19 cellular contexts compared by ENCODE assay signal in the genomic region with DNA sequence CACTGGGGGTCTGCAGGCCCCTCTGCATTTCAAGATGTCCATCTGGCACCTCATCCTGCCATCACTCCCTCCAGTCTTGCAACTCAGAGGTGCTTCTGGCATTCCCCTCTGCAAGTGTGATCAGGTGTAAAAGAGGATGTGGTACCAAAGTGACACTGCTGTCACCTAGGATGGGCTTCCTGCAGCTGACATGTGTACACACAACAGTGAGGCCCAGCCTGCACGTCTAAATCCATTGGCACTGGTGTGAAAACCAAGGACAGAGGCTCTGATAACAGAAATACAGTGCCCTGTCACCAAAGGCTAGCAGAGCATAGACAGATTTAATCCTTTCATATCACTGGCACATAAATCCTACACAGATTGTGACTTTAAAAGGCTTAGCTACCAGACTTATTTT.
DNase-seq lines count a peak whose midpoint lies in the region; ATAC-seq and TF ChIP-seq lines count a peak whose summit lies in the region.
"Had no signal": no experiment of that assay in that cellular context is flagged by ENCODE, and none has a peak within 500 bp of the region (broad histone marks: within the 10 kb centered on the region; RNA-seq: fewer than 3 reads in every experiment).

No MANE protein-coding gene starts in this region.

- peak; percentile 56 for ATAC-seq in GM21723 (IDR thresholded peaks at IDR 0.05; ENCODE audit: unreplicated experiment)
- ATAC-seq: activated T-helper 17 cell treated with anti-CD3 and anti-CD28 coated beads, Interleukin-2, amount 50 U/mL, for 72 hours; esophagus mucosa had no signal

- H3K36me3 ChIP-seq in neural cell (ENCODE audit: insufficient read depth, low read length) = no peaks in the 10 kb centered on the region
- H3K36me3 ChIP-seq: BLaER1 treated with 17β-estradiol and CSF1 and Interleukin-3, amounts not matched to agents 10 nM and 100 nM; tibial artery had no signal

- H3K9me2 ChIP-seq in neural cell (ENCODE audit: insufficient read depth, low read length) = no peaks in the 10 kb centered on the region
- H3K9me2 ChIP-seq: SK-N-SH had no signal

- no peak for TF ChIP-seq EP300 in neural cell (conservative IDR thresholded peaks at IDR 0.05; ENCODE audit: poor library complexity, severe bottlenecking)

- DNase-seq in NCI-H82 (lab: John Stamatoyannopoulos, UW) = peak; percentile 16
- DNase-seq in NCI-H82 treated with DMSO at 0.1 percent for 48 hours (lab: John Stamatoyannopoulos, UW; ENCODE audit: unreplicated experiment) = no peak
- DNase-seq in Jurkat, Clone E6-1 (ENCODE audit: low read depth, low spot score) = peak; percentile 10
- no peak for DNase-seq in OCI-M1 (lab: John Stamatoyannopoulos, UW)
- DNase-seq in effector CD8-positive, alpha-beta T cell (lab: John Stamatoyannopoulos, UW) = no peak
- no peak for DNase-seq in 8988T
- DNase-seq: activated CD4-positive, alpha-beta memory T cell treated with anti-CD3 and anti-CD28 coated beads for 36 hours; aorta; NCI-H1694 treated with DMSO at 0.1 percent for 48 hours; NCI-H510A; SK-N-SH; stimulated activated CD4-positive, alpha-beta T cell treated with anti-CD3 and anti-CD28 coated beads, Interleukin-4, amount 100 ng/mL, for 24 hours; tibial artery had no signal

- TF ChIP-seq RAD21 in neural cell (conservative IDR thresholded peaks at IDR 0.05) = no peak

- no peaks in the 10 kb centered on the region for H3K27me3 ChIP-seq in neural cell (ENCODE audit: insufficient read depth, low read depth, low read length)
- H3K27me3 ChIP-seq: BLaER1 treated with 17β-estradiol and CSF1 and Interleukin-3, amounts not matched to agents 10 nM and 100 nM; tibial artery had no signal

- no peaks in the 10 kb centered on the region for H4K20me1 ChIP-seq in neural cell (ENCODE audit: insufficient read depth)
- H4K20me1 ChIP-seq: BLaER1 treated with 17β-estradiol and CSF1 and Interleukin-3, amounts not matched to agents 10 nM and 100 nM had no signal

- no peaks in the 10 kb centered on the region for H3F3A ChIP-seq in neural cell (ENCODE audit: insufficient read depth, low read length, poor library complexity, severe bottlenecking)

- TF ChIP-seq CTCF in neural cell (IDR thresholded peaks at IDR 0.05; ENCODE audit: poor library complexity, severe bottlenecking) = no peak

- H3K4me2 ChIP-seq in neural cell (ENCODE audit: low read length) = no peak overlapping the region
- H3K4me2 ChIP-seq: BLaER1 treated with 17β-estradiol and CSF1 and Interleukin-3, amounts not matched to agents 10 nM and 100 nM; SK-N-SH had no signal

- H3K27ac ChIP-seq in neural cell (ENCODE audit: low read length) = no peak overlapping the region
- H3K27ac ChIP-seq: 22Rv1; BLaER1 treated with 17β-estradiol and CSF1 and Interleukin-3, amounts not matched to agents 10 nM and 100 nM; tibial artery had no signal

- H3K9me3 ChIP-seq in neural cell (ENCODE audit: low read length) = no peaks in the 10 kb centered on the region
- H3K9me3 ChIP-seq: SK-N-SH, tibial artery had no signal

- H3K4me3 ChIP-seq in Jurkat, Clone E6-1 (ENCODE audit: low read length) = no peak overlapping the region
- H3K4me3 ChIP-seq in neural cell (ENCODE audit: low read length) = no peak overlapping the region
- H3K4me3 ChIP-seq: BLaER1 treated with 17β-estradiol and CSF1 and Interleukin-3, amounts not matched to agents 10 nM and 100 nM; tibial artery had no signal

- H3K9ac ChIP-seq in neural cell (ENCODE audit: low read length) = no peak overlapping the region
- H3K9ac ChIP-seq: BLaER1 treated with 17β-estradiol and CSF1 and Interleukin-3, amounts not matched to agents 10 nM and 100 nM; SK-N-SH had no signal

- H3K79me2 ChIP-seq in neural cell (replicated peaks; ENCODE audit: insufficient read depth, low read length) = no peaks in the 10 kb centered on the region

- no peak overlapping the region for H2AFZ ChIP-seq in neural cell (ENCODE audit: low read depth, low read length)

TF ChIP-seq in neural cell, 6 proteins besides CTCF, POLR2A, EP300 and RAD21:
- TF ChIP-seq, protein P1, sequence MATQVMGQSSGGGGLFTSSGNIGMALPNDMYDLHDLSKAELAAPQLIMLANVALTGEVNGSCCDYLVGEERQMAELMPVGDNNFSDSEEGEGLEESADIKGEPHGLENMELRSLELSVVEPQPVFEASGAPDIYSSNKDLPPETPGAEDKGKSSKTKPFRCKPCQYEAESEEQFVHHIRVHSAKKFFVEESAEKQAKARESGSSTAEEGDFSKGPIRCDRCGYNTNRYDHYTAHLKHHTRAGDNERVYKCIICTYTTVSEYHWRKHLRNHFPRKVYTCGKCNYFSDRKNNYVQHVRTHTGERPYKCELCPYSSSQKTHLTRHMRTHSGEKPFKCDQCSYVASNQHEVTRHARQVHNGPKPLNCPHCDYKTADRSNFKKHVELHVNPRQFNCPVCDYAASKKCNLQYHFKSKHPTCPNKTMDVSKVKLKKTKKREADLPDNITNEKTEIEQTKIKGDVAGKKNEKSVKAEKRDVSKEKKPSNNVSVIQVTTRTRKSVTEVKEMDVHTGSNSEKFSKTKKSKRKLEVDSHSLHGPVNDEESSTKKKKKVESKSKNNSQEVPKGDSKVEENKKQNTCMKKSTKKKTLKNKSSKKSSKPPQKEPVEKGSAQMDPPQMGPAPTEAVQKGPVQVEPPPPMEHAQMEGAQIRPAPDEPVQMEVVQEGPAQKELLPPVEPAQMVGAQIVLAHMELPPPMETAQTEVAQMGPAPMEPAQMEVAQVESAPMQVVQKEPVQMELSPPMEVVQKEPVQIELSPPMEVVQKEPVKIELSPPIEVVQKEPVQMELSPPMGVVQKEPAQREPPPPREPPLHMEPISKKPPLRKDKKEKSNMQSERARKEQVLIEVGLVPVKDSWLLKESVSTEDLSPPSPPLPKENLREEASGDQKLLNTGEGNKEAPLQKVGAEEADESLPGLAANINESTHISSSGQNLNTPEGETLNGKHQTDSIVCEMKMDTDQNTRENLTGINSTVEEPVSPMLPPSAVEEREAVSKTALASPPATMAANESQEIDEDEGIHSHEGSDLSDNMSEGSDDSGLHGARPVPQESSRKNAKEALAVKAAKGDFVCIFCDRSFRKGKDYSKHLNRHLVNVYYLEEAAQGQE (IDR thresholded peaks at IDR 0.05; ENCODE audit: borderline replicate concordance) = no peak
- TF ChIP-seq POLR2AphosphoS5 (IDR thresholded peaks at IDR 0.05) = peak; percentile 16

Comparison
In these comparisons a context has a peak if more than half of its experiments do, and no peak if none do; other contexts are left out.
1. DNase-seq: peak in NCI-H82 (single experiment) and Jurkat, Clone E6-1 (single experiment); none in NCI-H82 treated with DMSO at 0.1 percent for 48 hours (single experiment), OCI-M1 (single experiment), effector CD8-positive, alpha-beta T cell (single experiment) and 8988T (single experiment).